8 cellular contexts compared by ENCODE assay signal in genomic region chr15:52709172-52709979, GRCh38. TPM values are rescaled to one million over a fixed set of nuclear protein-coding genes. Genes with fewer than 3 reads are reported as not detected.
DNase-seq lines count a peak whose midpoint lies in the region; ATAC-seq and TF ChIP-seq lines count a peak whose summit lies in the region.

No MANE protein-coding gene starts in this region.

- no peaks in the 10 kb centered on the region for H3K79me2 ChIP-seq in OCI-LY3 (ENCODE audit: low read length)

- TF ChIP-seq CTCF in OCI-LY3 (IDR thresholded peaks at IDR 0.05; ENCODE audit: low read depth, low read length) (no peak), mucosa of descending colon (IDR thresholded peaks at IDR 0.05) (no peak)

- peak overlapping the region; percentile 40; the same call in 1 of the 2 replicates for H3K9ac ChIP-seq in OCI-LY3 (ENCODE audit: low read length)

- H3K4me3 ChIP-seq in OCI-LY3 (ENCODE audit: low read length) = peak overlapping the region; percentile 70
- H3K4me3 ChIP-seq in mucosa of descending colon = no peak overlapping the region

- H2AFZ ChIP-seq in OCI-LY3 (ENCODE audit: low read depth, low read length) = peak overlapping the region; percentile 97

- intact Hi-C loops in mucosa of descending colon (cut with DNase I, micrococcal nuclease) = no loop called here

- peak overlapping the region; percentile 77 for H3K4me2 ChIP-seq in OCI-LY3 (ENCODE audit: low read length)

- no peaks in the 10 kb centered on the region for H3K27me3 ChIP-seq in OCI-LY3 (ENCODE audit: low read depth, low read length)

- H4K20me1 ChIP-seq in OCI-LY3 (ENCODE audit: insufficient read depth, low read length) = no peaks in the 10 kb centered on the region

- peak overlapping the region; percentile 35 for H3K27ac ChIP-seq in OCI-LY3 (ENCODE audit: low read length)

- H3K9me3 ChIP-seq in OCI-LY3 (ENCODE audit: insufficient read depth, low read length) = no peaks in the 10 kb centered on the region
- no peaks in the 10 kb centered on the region for H3K9me3 ChIP-seq in mucosa of descending colon

- H3K36me3 ChIP-seq in OCI-LY3 (replicated peaks; ENCODE audit: low read depth, low read length) = no peaks in the 10 kb centered on the region
- H3K36me3 ChIP-seq in mucosa of descending colon (ENCODE audit: low read depth) = no peaks in the 10 kb centered on the region

- H3K4me1 ChIP-seq in OCI-LY3 (ENCODE audit: low read length) (peaks cover 24% of the 10 kb centered on the region), mucosa of descending colon (ENCODE audit: low read depth) (peaks cover 9% of the 10 kb centered on the region)

- DNase-seq in mucosa of descending colon (peak; percentile 68 to 87 (median 79)), NCI-H1092 (lab: John Stamatoyannopoulos, UW) (no peak), NCI-H226 (no peak), dermis blood vessel endothelial cell (no peak), GOT3 (lab: John Stamatoyannopoulos, UW) (no peak)

- ATAC-seq in GM19035 (IDR thresholded peaks at IDR 0.05; ENCODE audit: unreplicated experiment) = peak; percentile 80
- ATAC-seq in HG02798 (IDR thresholded peaks at IDR 0.05; ENCODE audit: poor library complexity, unreplicated experiment) = peak; percentile 91
- ATAC-seq in mucosa of descending colon = peak; percentile 99

RNA-seq across cellular contexts. Expression of gene ATOSA, which starts 30.2 kb away (rescaled TPM):
- total RNA-seq in mucosa of descending colon (10 to 100 TPM; 45.3 to 77.0 (median 53.1) TPM), dermis blood vessel endothelial cell (66.3 and 66.5 TPM in 2 replicates)

Comparison
In these comparisons a context has a peak if more than half of its experiments do, and no peak if none do; other contexts are left out.
1. DNase-seq: peak in mucosa of descending colon (3 of 3); none in NCI-H1092 (single experiment), NCI-H226 (single experiment), dermis blood vessel endothelial cell (single experiment) and GOT3 (single experiment).
2. Peak in every context shown above with its lines, with median percentiles within 50 percentile points of each other: ATAC-seq.